In genomic region chr14:50231475-50232275, GRCh38 we compare ENCODE assay signal across 1 cellular context.
TF ChIP-seq lines count a peak whose summit lies in the region.

SOS2 (minus strand) TSS chr14:50231578; CDS start chr14:50231283, 295 bp downstream.

TF ChIP-seq in GM12878, 131 proteins besides CTCF, POLR2A, EP300 and RAD21 (continued from another document and continues in another):
- TF ChIP-seq CUX1 (IDR thresholded peaks at IDR 0.05; ENCODE audit: insufficient replicate concordance, low read depth, low read length) (no peak), MTA2 (IDR thresholded peaks at IDR 0.05; ENCODE audit: low read depth) (no peak), NR2F1 (conservative IDR thresholded peaks at IDR 0.05) (peak; percentile 80; the same call in 1 of the 2 replicates), ZZZ3 (IDR thresholded peaks at IDR 0.05; ENCODE audit: control insufficient read depth, insufficient read length, low read depth) (no peak), RELB (IDR thresholded peaks at IDR 0.05; ENCODE audit: low read depth) (no peak), EZH2 (IDR thresholded peaks at IDR 0.05; ENCODE audit: borderline replicate concordance, control insufficient read depth, low read depth, low read length) (no peak), ATF7 (IDR thresholded peaks at IDR 0.05; ENCODE audit: low read depth) (no peak), SMAD1 (IDR thresholded peaks at IDR 0.05; ENCODE audit: low read depth, partially characterized antibody) (no peak), ZNF207 (IDR thresholded peaks at IDR 0.05; ENCODE audit: borderline replicate concordance) (peak; percentile 40; the same call in 1 of the 2 replicates), POLR2AphosphoS2 (IDR thresholded peaks at IDR 0.05; ENCODE audit: low read depth, low read length) (peak; percentile 79), MEF2A (IDR thresholded peaks at IDR 0.05; ENCODE audit: insufficient read depth, low read depth, low read length) (0 out of 2 replicates have a peak, but pooled peaks have one; percentile 17), E2F8 (IDR thresholded peaks at IDR 0.05; ENCODE audit: low read depth, partially characterized antibody) (no peak), TAF1 (IDR thresholded peaks at IDR 0.05; ENCODE audit: borderline replicate concordance, low read depth, low read length) (0 out of 2 replicates have a peak, but pooled peaks have one; percentile 8), USF1 (IDR thresholded peaks at IDR 0.05; ENCODE audit: borderline replicate concordance, extremely low read length, insufficient read depth, low read depth, low read length) (no peak), NRF1 (conservative IDR thresholded peaks at IDR 0.05; ENCODE audit: low read depth, low read length) (peak; percentile 64), FOS (IDR thresholded peaks at IDR 0.05; ENCODE audit: borderline replicate concordance, extremely low read depth, insufficient read length) (no peak), IKZF2 (IDR thresholded peaks at IDR 0.05) (no peak), ZBED1 (IDR thresholded peaks at IDR 0.05; ENCODE audit: borderline replicate concordance) (no peak), EGR1 (IDR thresholded peaks at IDR 0.05; ENCODE audit: borderline replicate concordance in 1 of 2, low read depth in 2 of 2, low read length in 2 of 2) (peak in 1 of 2 experiments; percentile 24; a peak in 2 of 3 replicates), IKZF1 (conservative IDR thresholded peaks at IDR 0.05) (peak; percentile 86), RAD51 (IDR thresholded peaks at IDR 0.05) (no peak), RB1 (IDR thresholded peaks at IDR 0.05; ENCODE audit: borderline replicate concordance) (0 out of 2 replicates have a peak, but pooled peaks have one; percentile 25), ZNF687 (IDR thresholded peaks at IDR 0.05) (peak; percentile 71), PRDM15 (CRISPR knock-in tag; IDR thresholded peaks at IDR 0.05) (no peak), SMC3 (IDR thresholded peaks at IDR 0.05; ENCODE audit: borderline replicate concordance, low read length) (no peak), BCLAF1 (IDR thresholded peaks at IDR 0.05) (no peak), CREM (IDR thresholded peaks at IDR 0.05; ENCODE audit: low read depth) (no peak), SIX5 (IDR thresholded peaks at IDR 0.05; ENCODE audit: low read depth, low read length, severe bottlenecking) (no peak), ESRRA (IDR thresholded peaks at IDR 0.05; ENCODE audit: low read length) (no peak), STAT1 (conservative IDR thresholded peaks at IDR 0.05) (0 out of 2 replicates have a peak, but pooled peaks have one; percentile 19), STAT3 (IDR thresholded peaks at IDR 0.05; ENCODE audit: low read depth, low read length) (no peak), ZNF384 (IDR thresholded peaks at IDR 0.05; ENCODE audit: borderline replicate concordance, low read depth, low read length) (no peak), WRNIP1 (IDR thresholded peaks at IDR 0.05; ENCODE audit: borderline replicate concordance, low read depth, low read length) (no peak), IRF5 (IDR thresholded peaks at IDR 0.05; ENCODE audit: borderline replicate concordance) (no peak)
